17 cellular contexts compared by ENCODE assay signal in genomic region chr11:15671216-15671615, GRCh38.
"Had no signal": no experiment of that assay in that cellular context is flagged by ENCODE, and none has a peak within 500 bp of the region (broad histone marks: within the 10 kb centered on the region; RNA-seq: fewer than 3 reads in every experiment).

No MANE protein-coding gene starts in this region.

- ATAC-seq: foreskin keratinocyte; naive thymus-derived CD8-positive, alpha-beta T cell; stimulated activated memory B cell treated with anti-CD40 and anti-IgM and Interleukin-4, amounts not matched to agents 10 μg/mL and 1 μg/mL and 100 μg/mL, for 72 hours; upper lobe of right lung had no signal

- H3K4me1 Mint-ChIP-seq: naive thymus-derived CD8-positive, alpha-beta T cell; stimulated activated memory B cell treated with anti-CD40 and anti-IgM and Interleukin-4, amounts not matched to agents 10 μg/mL and 1 μg/mL and 100 μg/mL, for 72 hours had no signal

- H3K4me3 ChIP-seq: left ventricle myocardium inferior, lower lobe of right lung, ovary, tibial artery, upper lobe of right lung, vagina had no signal

- H3K9me3 ChIP-seq: lower lobe of right lung, ovary, tibial artery, upper lobe of right lung, vagina had no signal

- H3K4me1 ChIP-seq: foreskin keratinocyte, lower lobe of right lung, tibial artery, upper lobe of right lung, vagina had no signal

- H3K27me3 ChIP-seq: foreskin keratinocyte, ovary, tibial artery, upper lobe of right lung, vagina had no signal

- H3K27ac ChIP-seq: foreskin keratinocyte, left ventricle myocardium inferior, lower lobe of right lung, ovary, tibial artery, upper lobe of right lung, vagina had no signal

- H3K36me3 ChIP-seq: left ventricle myocardium inferior, lower lobe of right lung, ovary, tibial artery, upper lobe of right lung, vagina had no signal

- H3K36me3 Mint-ChIP-seq: naive thymus-derived CD8-positive, alpha-beta T cell; stimulated activated memory B cell treated with anti-CD40 and anti-IgM and Interleukin-4, amounts not matched to agents 10 μg/mL and 1 μg/mL and 100 μg/mL, for 72 hours had no signal

- H3K4me3 Mint-ChIP-seq: naive thymus-derived CD8-positive, alpha-beta T cell; stimulated activated memory B cell treated with anti-CD40 and anti-IgM and Interleukin-4, amounts not matched to agents 10 μg/mL and 1 μg/mL and 100 μg/mL, for 72 hours; stimulated activated naive CD8-positive, alpha-beta T cell treated with anti-CD3 and anti-CD28 coated beads, Interleukin-15, Interleukin-2, amounts not matched to agents 100 ng/mL and 50 ng/mL, for 24 hours had no signal

- H3K27ac Mint-ChIP-seq: naive thymus-derived CD8-positive, alpha-beta T cell; stimulated activated memory B cell treated with anti-CD40 and anti-IgM and Interleukin-4, amounts not matched to agents 10 μg/mL and 1 μg/mL and 100 μg/mL, for 72 hours; stimulated activated naive CD8-positive, alpha-beta T cell treated with anti-CD3 and anti-CD28 coated beads, Interleukin-15, Interleukin-2, amounts not matched to agents 100 ng/mL and 50 ng/mL, for 24 hours had no signal

- H3K9me3 Mint-ChIP-seq: stimulated activated naive CD8-positive, alpha-beta T cell treated with anti-CD3 and anti-CD28 coated beads, Interleukin-15, Interleukin-2, amounts not matched to agents 100 ng/mL and 50 ng/mL, for 24 hours had no signal

- DNase-seq: cortex of kidney; effector memory CD4-positive, alpha-beta T cell; foreskin keratinocyte; kidney; left ventricle myocardium inferior; lower lobe of right lung; mesendoderm; naive thymus-derived CD8-positive, alpha-beta T cell; nucleus accumbens; ovary; stimulated activated CD4-positive, alpha-beta T cell treated with anti-CD3 and anti-CD28 coated beads, Interleukin-1b, Interleukin-23, amount 100 ng/mL, for 48 hours; stimulated activated CD4-positive, alpha-beta T cell treated with anti-CD3 and anti-CD28 coated beads, Interleukin-4, amount 100 ng/mL, for 24 hours; tibial artery; upper lobe of right lung had no signal
